In genomic region chr4:152949930-152950329, GRCh38 we compare ENCODE assay signal across 12 cellular contexts.
"Had no signal": no experiment of that assay in that cellular context is flagged by ENCODE, and none has a peak within 500 bp of the region (broad histone marks: within the 10 kb centered on the region; RNA-seq: fewer than 3 reads in every experiment).

No MANE protein-coding gene starts in this region.

- H3K4me3 ChIP-seq: ascending aorta, lower lobe of right lung, suprapubic skin had no signal

- H3K4me3 Mint-ChIP-seq: activated CD4-positive, alpha-beta memory T cell treated with anti-CD3 and anti-CD28 coated beads, Interleukin-2, amount 10 ng/mL, durations not matched to agents 7 days and 5 days; activated naive CD8-positive, alpha-beta T cell treated with anti-CD3 and anti-CD28 coated beads, Interleukin-2, amount 50 U/mL, for 24 hours; activated T-cell treated with anti-CD3 and anti-CD28 coated beads, Interleukin-2, amount 50 U/mL, for 72 hours; naive thymus-derived CD8-positive, alpha-beta T cell had no signal

- H3K27me3 ChIP-seq: ascending aorta, suprapubic skin had no signal

- H3K9me3 Mint-ChIP-seq: activated CD4-positive, alpha-beta memory T cell treated with anti-CD3 and anti-CD28 coated beads, Interleukin-2, amount 10 ng/mL, durations not matched to agents 7 days and 5 days; activated naive CD8-positive, alpha-beta T cell treated with anti-CD3 and anti-CD28 coated beads, Interleukin-2, amount 50 U/mL, for 24 hours; activated T-cell treated with anti-CD3 and anti-CD28 coated beads, Interleukin-2, amount 50 U/mL, for 72 hours; naive thymus-derived CD8-positive, alpha-beta T cell had no signal

- H3K27ac Mint-ChIP-seq: activated CD4-positive, alpha-beta memory T cell treated with anti-CD3 and anti-CD28 coated beads, Interleukin-2, amount 10 ng/mL, durations not matched to agents 7 days and 5 days; activated naive CD8-positive, alpha-beta T cell treated with anti-CD3 and anti-CD28 coated beads, Interleukin-2, amount 50 U/mL, for 24 hours; activated T-cell treated with anti-CD3 and anti-CD28 coated beads, Interleukin-2, amount 50 U/mL, for 72 hours had no signal

- H3K36me3 ChIP-seq: ascending aorta had no signal

- H3K36me3 Mint-ChIP-seq: naive thymus-derived CD8-positive, alpha-beta T cell had no signal

- ATAC-seq: activated naive CD8-positive, alpha-beta T cell treated with anti-CD3 and anti-CD28 coated beads, Interleukin-2, amount 50 U/mL, for 24 hours; activated T-cell treated with anti-CD3 and anti-CD28 coated beads, Interleukin-2, amount 50 U/mL, for 72 hours; lower lobe of right lung; naive thymus-derived CD8-positive, alpha-beta T cell; stimulated activated naive CD8-positive, alpha-beta T cell treated with anti-CD3 and anti-CD28 coated beads, Interleukin-15, Interleukin-2, amounts not matched to agents 100 U/mL and 50 U/mL, for 24 hours had no signal

- H3K27ac ChIP-seq: ascending aorta, lower lobe of right lung, suprapubic skin had no signal

- H3K9me3 ChIP-seq: ascending aorta, lower lobe of right lung, suprapubic skin had no signal

- H3K4me1 Mint-ChIP-seq: activated CD4-positive, alpha-beta memory T cell treated with anti-CD3 and anti-CD28 coated beads, Interleukin-2, amount 10 ng/mL, durations not matched to agents 7 days and 5 days; activated naive CD8-positive, alpha-beta T cell treated with anti-CD3 and anti-CD28 coated beads, Interleukin-2, amount 50 U/mL, for 24 hours had no signal

- H3K4me1 ChIP-seq: ascending aorta had no signal

- DNase-seq: activated CD4-positive, alpha-beta memory T cell treated with anti-CD3 and anti-CD28 coated beads, Interleukin-2, amount 10 ng/mL, durations not matched to agents 7 days and 5 days; activated naive CD4-positive, alpha-beta T cell; activated naive CD8-positive, alpha-beta T cell treated with anti-CD3 and anti-CD28 coated beads, Interleukin-2, amount 50 U/mL, for 24 hours; activated T-cell treated with anti-CD3 and anti-CD28 coated beads, Interleukin-2, amount 50 U/mL, for 72 hours; foreskin melanocyte; lower lobe of right lung; naive thymus-derived CD8-positive, alpha-beta T cell; stimulated activated CD4-positive, alpha-beta T cell treated with anti-CD3 and anti-CD28 coated beads, Interleukin-2, amount 100 ng/mL, for 48 hours; stimulated activated naive CD8-positive, alpha-beta T cell treated with anti-CD3 and anti-CD28 coated beads, Interleukin-15, Interleukin-2, amounts not matched to agents 100 U/mL and 50 U/mL, for 24 hours; T-helper 2 cell had no signal
